In genomic region chr3:77227567-77227966, GRCh38 we compare ENCODE assay signal across 29 cellular contexts.
"Had no signal": no experiment of that assay in that cellular context is flagged by ENCODE, and none has a peak within 500 bp of the region (broad histone marks: within the 10 kb centered on the region; RNA-seq: fewer than 3 reads in every experiment).

No MANE protein-coding gene starts in this region.

- FAIRE-seq: colon, endothelial cell of umbilical vein, kidney had no signal

- DNase-seq: dorsolateral prefrontal cortex; effector CD8-positive, alpha-beta T cell; endodermal cell; erythroblast; foreskin fibroblast; heart left ventricle; kidney; left lung; mesenchymal stem cell; naive thymus-derived CD4-positive, alpha-beta T cell; nucleus accumbens; stimulated activated CD4-positive, alpha-beta T cell treated with anti-CD3 and anti-CD28 coated beads, Interleukin-12 subunit alpha, Interleukin-12 subunit beta, amount 100 ng/mL, for 4 hours; stimulated activated CD4-positive, alpha-beta T cell treated with anti-CD3 and anti-CD28 coated beads, Interleukin-1b, Interleukin-23, amount 100 ng/mL, for 48 hours; stimulated activated CD4-positive, alpha-beta T cell treated with anti-CD3 and anti-CD28 coated beads, Interleukin-4, amount 100 ng/mL, for 1 hour; stimulated activated CD8-positive, alpha-beta memory T cell treated with anti-CD3 and anti-CD28 coated beads, Interleukin-4, amount 100 ng/mL, for 48 hours; stimulated activated naive CD4-positive, alpha-beta T cell; stimulated activated naive CD8-positive, alpha-beta T cell treated with anti-CD3 and anti-CD28 coated beads, Interleukin-15, amount 100 ng/mL, for 72 hours; transverse colon; upper lobe of right lung; uterus had no signal

- H3K4me3 ChIP-seq: dorsolateral prefrontal cortex, gastroesophageal sphincter, heart left ventricle, hepatocyte, left lung, prostate gland, right atrium auricular region, smooth muscle cell, suprapubic skin, transverse colon, upper lobe of right lung, uterus had no signal

- ATAC-seq: gastroesophageal sphincter; heart left ventricle; left lung; naive thymus-derived CD4-positive, alpha-beta T cell; sciatic nerve; stimulated activated naive CD8-positive, alpha-beta T cell treated with anti-CD3 and anti-CD28 coated beads, Interleukin-15, amount 100 ng/mL, for 72 hours; upper lobe of right lung had no signal

- H3K27me3 ChIP-seq: dorsolateral prefrontal cortex, gastroesophageal sphincter, heart left ventricle, hepatocyte, left lung, right atrium auricular region, suprapubic skin, transverse colon, upper lobe of right lung, uterus had no signal

- H3K27ac ChIP-seq: dorsolateral prefrontal cortex, gastroesophageal sphincter, heart left ventricle, hepatocyte, left lung, prostate gland, right atrium auricular region, suprapubic skin, transverse colon, upper lobe of right lung, uterus had no signal

- H3K4me1 ChIP-seq: gastroesophageal sphincter, heart left ventricle, left lung, prostate gland, right atrium auricular region, suprapubic skin, transverse colon, upper lobe of right lung, uterus had no signal
